Comparison of ENCODE assay signal across 1 cellular context in the genomic region with DNA sequence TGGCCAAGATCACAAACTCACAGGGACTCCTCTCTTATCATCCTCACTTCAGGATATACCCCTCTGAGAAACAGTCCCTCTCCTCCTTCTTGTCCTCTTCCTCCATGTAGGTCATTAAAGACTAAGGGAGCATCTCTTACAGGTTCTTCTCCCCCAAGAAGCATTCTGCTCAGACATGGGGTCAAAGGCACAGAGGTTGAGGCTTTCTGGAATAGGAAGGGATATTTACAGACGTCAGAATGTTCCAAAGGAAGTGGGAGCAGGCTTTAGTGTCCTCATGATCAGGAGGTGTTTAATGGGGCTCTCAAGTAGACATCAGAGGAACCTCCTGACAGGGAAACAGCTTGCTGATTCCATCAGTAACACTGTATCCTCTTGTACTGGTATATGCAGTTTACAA.
TF ChIP-seq lines count a peak whose summit lies in the region.

No MANE protein-coding gene starts in this region.

TF ChIP-seq in liver, 16 proteins besides CTCF, POLR2A, EP300 and RAD21 (continued from another document):
- TF ChIP-seq, protein P1, sequence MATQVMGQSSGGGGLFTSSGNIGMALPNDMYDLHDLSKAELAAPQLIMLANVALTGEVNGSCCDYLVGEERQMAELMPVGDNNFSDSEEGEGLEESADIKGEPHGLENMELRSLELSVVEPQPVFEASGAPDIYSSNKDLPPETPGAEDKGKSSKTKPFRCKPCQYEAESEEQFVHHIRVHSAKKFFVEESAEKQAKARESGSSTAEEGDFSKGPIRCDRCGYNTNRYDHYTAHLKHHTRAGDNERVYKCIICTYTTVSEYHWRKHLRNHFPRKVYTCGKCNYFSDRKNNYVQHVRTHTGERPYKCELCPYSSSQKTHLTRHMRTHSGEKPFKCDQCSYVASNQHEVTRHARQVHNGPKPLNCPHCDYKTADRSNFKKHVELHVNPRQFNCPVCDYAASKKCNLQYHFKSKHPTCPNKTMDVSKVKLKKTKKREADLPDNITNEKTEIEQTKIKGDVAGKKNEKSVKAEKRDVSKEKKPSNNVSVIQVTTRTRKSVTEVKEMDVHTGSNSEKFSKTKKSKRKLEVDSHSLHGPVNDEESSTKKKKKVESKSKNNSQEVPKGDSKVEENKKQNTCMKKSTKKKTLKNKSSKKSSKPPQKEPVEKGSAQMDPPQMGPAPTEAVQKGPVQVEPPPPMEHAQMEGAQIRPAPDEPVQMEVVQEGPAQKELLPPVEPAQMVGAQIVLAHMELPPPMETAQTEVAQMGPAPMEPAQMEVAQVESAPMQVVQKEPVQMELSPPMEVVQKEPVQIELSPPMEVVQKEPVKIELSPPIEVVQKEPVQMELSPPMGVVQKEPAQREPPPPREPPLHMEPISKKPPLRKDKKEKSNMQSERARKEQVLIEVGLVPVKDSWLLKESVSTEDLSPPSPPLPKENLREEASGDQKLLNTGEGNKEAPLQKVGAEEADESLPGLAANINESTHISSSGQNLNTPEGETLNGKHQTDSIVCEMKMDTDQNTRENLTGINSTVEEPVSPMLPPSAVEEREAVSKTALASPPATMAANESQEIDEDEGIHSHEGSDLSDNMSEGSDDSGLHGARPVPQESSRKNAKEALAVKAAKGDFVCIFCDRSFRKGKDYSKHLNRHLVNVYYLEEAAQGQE (IDR thresholded peaks at IDR 0.05) = no peak
- TF ChIP-seq NR2F2 (IDR thresholded peaks at IDR 0.05) (peak; percentile 50), EGR1 (IDR thresholded peaks at IDR 0.05; ENCODE audit: low read depth in 2 of 2) (no peak), HNF4A (conservative IDR thresholded peaks at IDR 0.05) (no peak), RXRA (IDR thresholded peaks at IDR 0.05) (peak; percentile 38 to 59), JUND (IDR thresholded peaks at IDR 0.05) (no peak), SP1 (IDR thresholded peaks at IDR 0.05) (peak; percentile 11), GABPA (IDR thresholded peaks at IDR 0.05 in 1 of 2, conservative IDR thresholded peaks at IDR 0.05 in 1 of 2) (no peak), TAF1 (conservative IDR thresholded peaks at IDR 0.05) (no peak)
- TF ChIP-seq, protein P2, sequence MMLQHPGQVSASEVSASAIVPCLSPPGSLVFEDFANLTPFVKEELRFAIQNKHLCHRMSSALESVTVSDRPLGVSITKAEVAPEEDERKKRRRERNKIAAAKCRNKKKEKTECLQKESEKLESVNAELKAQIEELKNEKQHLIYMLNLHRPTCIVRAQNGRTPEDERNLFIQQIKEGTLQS (IDR thresholded peaks at IDR 0.05) = no peak
TF ChIP-seq in liver: peak in this region for 3.
